Comparison of ENCODE assay signal across 9 cellular contexts in the genomic region with DNA sequence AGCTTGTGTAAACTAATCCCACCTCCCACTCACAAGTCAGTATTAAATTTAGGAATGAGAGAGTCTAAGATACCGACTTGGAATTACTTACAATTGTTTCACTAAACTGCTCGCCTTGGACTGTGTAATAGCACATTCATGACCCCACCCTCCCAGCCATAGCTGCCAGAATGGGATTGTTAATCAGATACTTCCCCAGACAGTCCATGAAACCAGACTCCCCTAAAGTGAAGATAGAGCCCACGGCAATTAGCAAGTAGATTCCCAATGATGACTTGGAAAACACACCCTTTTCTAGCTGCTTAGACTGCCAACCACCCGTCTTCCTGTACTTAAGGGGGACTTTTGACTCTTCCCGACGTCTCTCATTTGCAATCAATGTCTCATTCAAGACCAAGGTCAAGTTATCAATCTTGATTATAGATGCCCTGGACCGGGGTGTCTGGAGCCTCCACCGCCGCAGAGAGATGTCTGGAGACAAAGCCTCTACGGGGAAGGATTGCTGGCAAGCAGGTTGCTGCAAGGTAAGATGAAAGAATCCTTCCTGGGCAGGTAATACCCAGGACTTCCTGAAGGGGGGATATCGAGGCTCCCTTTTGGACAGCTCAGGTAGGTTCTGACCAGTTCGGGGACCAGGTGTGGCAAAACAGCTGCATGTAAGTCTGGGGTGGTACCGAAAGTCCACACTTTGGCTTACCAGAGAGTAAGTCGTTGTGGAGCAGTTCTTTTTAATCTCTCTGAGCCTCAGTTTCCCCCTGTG. TPM values are rescaled to one million over a fixed set of nuclear protein-coding genes. Genes with fewer than 3 reads are reported as not detected.
DNase-seq lines count a peak whose midpoint lies in the region; ATAC-seq and TF ChIP-seq lines count a peak whose summit lies in the region.
"Had no signal": no experiment of that assay in that cellular context is flagged by ENCODE, and none has a peak within 500 bp of the region (broad histone marks: within the 10 kb centered on the region; RNA-seq: fewer than 3 reads in every experiment).

No MANE protein-coding gene starts in this region.

- no peak overlapping the region for H3K14ac ChIP-seq in H9 (ENCODE audit: insufficient read depth, low read length)

- TF ChIP-seq POLR2A in right lobe of liver (IDR thresholded peaks at IDR 0.05) = no peak

- no peaks in the 10 kb centered on the region for H3K36me3 ChIP-seq in CD4-positive, alpha-beta memory T cell (ENCODE audit: insufficient read depth, low read length)
- H3K36me3 ChIP-seq in adipocyte (ENCODE audit: control insufficient read depth, insufficient read depth, low read length, severe bottlenecking) (no peaks in the 10 kb centered on the region), right lobe of liver (no peaks in the 10 kb centered on the region)
- H3K36me3 ChIP-seq: right atrium auricular region had no signal

- no peak overlapping the region for H2AFZ ChIP-seq in H9 (ENCODE audit: low read length)

- peaks cover 16 to 29% (median 23%) of the 10 kb centered on the region in 4 donors for H3K4me1 Mint-ChIP-seq in CD4-positive, alpha-beta memory T cell
- H3K4me1 Mint-ChIP-seq in H9 = peaks cover 16 to 19% of the 10 kb centered on the region in 2 experiments

- no peaks in the 10 kb centered on the region for H4K20me1 ChIP-seq in H9 (ENCODE audit: control insufficient read depth, insufficient read depth, insufficient read length)

- no CpG with 5 or more reads among the region's 14 CpGs for WGBS in H9 (ENCODE audit: extremely low coverage, insufficient read length, low lambda C conversion rate)
- 21% methylated on average over 10 of the region's 14 CpGs for WGBS in right lobe of liver (ENCODE audit: insufficient coverage, low coverage, low lambda C conversion rate, missing lambda C conversion rate)

- POLR2A ChIA-PET in CD4-positive, alpha-beta memory T cell (lab: Charles Lee; ENCODE audit: partially characterized antibody) = interaction anchor here (0.6 to 1.4 kb wide), 2 partner anchors 9 to 390 kb away, joined by 4 read pairs; no protein-coding TSS in a partner anchor

- H3K9me3 Mint-ChIP-seq in CD4-positive, alpha-beta memory T cell = no peaks in the 10 kb centered on the region
- no peaks in the 10 kb centered on the region; a peak in 1 of 5 replicates for H3K9me3 Mint-ChIP-seq in H9

- peaks cover 2 to 5% of the 10 kb centered on the region in 2 donors for H3K27me3 Mint-ChIP-seq in CD4-positive, alpha-beta memory T cell
- H3K27me3 Mint-ChIP-seq in H9 (ENCODE audit: low read depth) = peaks cover 65% of the 10 kb centered on the region

- no peak overlapping the region for H3K56ac ChIP-seq in H9 (ENCODE audit: insufficient read length, low read depth, low read length)

- no peak overlapping the region for H2AK5ac ChIP-seq in H9 (ENCODE audit: insufficient read length, low read length)

- H2BK20ac ChIP-seq in H9 (ENCODE audit: low read depth, low read length, poor library complexity, severe bottlenecking) = no peak overlapping the region

- peaks cover 17% of the 10 kb centered on the region for H3K4me1 ChIP-seq in CD4-positive, alpha-beta memory T cell (ENCODE audit: insufficient read depth, low read length)
- H3K4me1 ChIP-seq in H9 (ENCODE audit: insufficient read depth, low read length) = peaks cover 6% of the 10 kb centered on the region; the same call in 1 of the 2 replicates
- H3K4me1 ChIP-seq in adipocyte (ENCODE audit: control insufficient read depth, insufficient read depth, low read length) = peaks cover 4% of the 10 kb centered on the region
- no peaks in the 10 kb centered on the region for H3K4me1 ChIP-seq in right lobe of liver
- H3K4me1 ChIP-seq: right atrium auricular region had no signal

- CTCF ChIA-PET in CD4-positive, alpha-beta memory T cell (lab: Charles Lee; ENCODE audit: partially characterized antibody) = interaction anchor here (0.8 to 2.1 kb wide), 4 partner anchors 8 to 77 kb away, joined by 3 to 10 read pairs (median 5); no protein-coding TSS in a partner anchor

- no peak overlapping the region for H2BK120ac ChIP-seq in H9 (ENCODE audit: low read depth, low read length, poor library complexity, severe bottlenecking)

- no peak overlapping the region for H3K4me3 ChIP-seq in CD4-positive, alpha-beta memory T cell (ENCODE audit: low read length in 2 of 2)
- no peak overlapping the region for H3K4me3 ChIP-seq in adipocyte (ENCODE audit: low read length)
- H3K4me3 ChIP-seq in right lobe of liver = no peak overlapping the region
- H3K4me3 ChIP-seq: right atrium auricular region had no signal

- no peak overlapping the region for H3T11ph ChIP-seq in H9 (ENCODE audit: low read length)

- H3K4ac ChIP-seq in H9 (ENCODE audit: low read depth, low read length) = no peak overlapping the region

- TF ChIP-seq CTCF in H9 (conservative IDR thresholded peaks at IDR 0.05) (peak; percentile 71), right lobe of liver (IDR thresholded peaks at IDR 0.05) (peak in 3 of 4 donors; percentile 19 to 20 (median 19))

- intact Hi-C loops in CD4-positive, alpha-beta memory T cell (cut with micrococcal nuclease) = loop anchor here (1.0 kb wide), 1 partner anchor 9 kb away; no protein-coding TSS in a partner anchor
- intact Hi-C loops in right lobe of liver (cut with DNase I) = loop anchor here (5.0 to 10.0 kb wide), 2 partner anchors 63 to 110 kb away; no protein-coding TSS in a partner anchor

- peak overlapping the region in 2 of 7 donors; percentile 11 to 59 for H3K27ac Mint-ChIP-seq in CD4-positive, alpha-beta memory T cell
- no peak overlapping the region for H3K27ac Mint-ChIP-seq in H9

- H4K8ac ChIP-seq in H9 (replicated peaks; ENCODE audit: insufficient read length, low read depth, low read length) = no peak overlapping the region

- H3K36me3 Mint-ChIP-seq in CD4-positive, alpha-beta memory T cell = no peaks in the 10 kb centered on the region
- no peaks in the 10 kb centered on the region for H3K36me3 Mint-ChIP-seq in H9 (ENCODE audit: insufficient read depth in 1 of 3, low read depth in 3 of 3)

- H3K27me3 ChIP-seq in CD4-positive, alpha-beta memory T cell (ENCODE audit: insufficient read depth, low read length) = no peaks in the 10 kb centered on the region
- H3K27me3 ChIP-seq in H9 (ENCODE audit: insufficient read depth, low read length) (no peaks in the 10 kb centered on the region; the same call in 1 of the 2 replicates), adipocyte (replicated peaks; ENCODE audit: control insufficient read depth, insufficient read depth, low read length) (peaks cover 57% of the 10 kb centered on the region), right lobe of liver (no peaks in the 10 kb centered on the region)
- H3K27me3 ChIP-seq: right atrium auricular region had no signal

- H3K9me3 ChIP-seq in CD4-positive, alpha-beta memory T cell (ENCODE audit: control insufficient read depth in 1 of 2, low read length in 2 of 2) = no peaks in the 10 kb centered on the region
- H3K9me3 ChIP-seq in H9 (ENCODE audit: control insufficient read depth, low read depth, low read length) = no peaks in the 10 kb centered on the region
- H3K9me3 ChIP-seq in adipocyte (ENCODE audit: control insufficient read depth, low read length) = no peaks in the 10 kb centered on the region
- H3K9me3 ChIP-seq in right lobe of liver = no peaks in the 10 kb centered on the region
- H3K9me3 ChIP-seq: right atrium auricular region had no signal

- no peaks in the 10 kb centered on the region for H3K79me1 ChIP-seq in H9 (ENCODE audit: insufficient read depth, low read depth, low read length, poor library complexity, severe bottlenecking)

- peak in 3 of 5 donors; percentile 11 to 15 (median 13) for DNase-seq in CD4-positive, alpha-beta memory T cell
- peak; percentile 83 for DNase-seq in H9
- peak; percentile 37 for DNase-seq in adipocyte (ENCODE audit: low read depth)
- no peak for DNase-seq in right lobe of liver
- DNase-seq in inferior parietal cortex (ENCODE audit: extremely low spot score) = no peak
- DNase-seq in C1 segment of cervical spinal cord (lab: John Stamatoyannopoulos, UW) = no peak
- no peak for DNase-seq in middle frontal gyrus (ENCODE audit: extremely low spot score, low spot score)

- H3K4me3 Mint-ChIP-seq in CD4-positive, alpha-beta memory T cell = peak overlapping the region in 7 of 8 donors; percentile 47 to 84 (median 67)
- peak overlapping the region; percentile 39 to 66 for H3K4me3 Mint-ChIP-seq in H9

- H3K23me2 ChIP-seq in H9 (ENCODE audit: insufficient read length, low read depth, low read length, poor library complexity, severe bottlenecking) = peaks cover 2% of the 10 kb centered on the region

- no peak overlapping the region for H3K9ac ChIP-seq in H9 (ENCODE audit: extremely low read depth, insufficient read length, low read length)
- no peak overlapping the region for H3K9ac ChIP-seq in adipocyte (ENCODE audit: low read length)

- H3K79me2 ChIP-seq in H9 (ENCODE audit: insufficient read depth, low read length) = no peaks in the 10 kb centered on the region

- H3K18ac ChIP-seq in H9 (ENCODE audit: insufficient read length, low read depth, low read length) = no peak overlapping the region

- no peak overlapping the region for H3K23ac ChIP-seq in H9 (ENCODE audit: insufficient read length, low read depth, low read length)

- no peak overlapping the region for H4K5ac ChIP-seq in H9 (ENCODE audit: insufficient read length, low read depth, low read length)

- H3K4me2 ChIP-seq in H9 (ENCODE audit: insufficient read depth, insufficient read length, low read length) = peak overlapping the region; percentile 67

- ATAC-seq in right lobe of liver (peak in 3 of 4 donors; percentile 28 to 42 (median 41)), GM19395 (IDR thresholded peaks at IDR 0.05; ENCODE audit: unreplicated experiment) (no peak)

- H2BK15ac ChIP-seq in H9 (ENCODE audit: low read depth, low read length) = no peak overlapping the region

- H2BK12ac ChIP-seq in H9 (ENCODE audit: insufficient read length, low read depth, low read length) = no peak overlapping the region

- H3K27ac ChIP-seq in CD4-positive, alpha-beta memory T cell (ENCODE audit: low read depth, low read length) = no peak overlapping the region
- no peak overlapping the region for H3K27ac ChIP-seq in H9 (ENCODE audit: insufficient read length, low read depth, low read length)
- no peak overlapping the region for H3K27ac ChIP-seq in right lobe of liver
- H3K27ac ChIP-seq: right atrium auricular region had no signal

- H2BK5ac ChIP-seq in H9 (ENCODE audit: insufficient read length, low read length) = no peak overlapping the region

- no peak overlapping the region for H4K91ac ChIP-seq in H9 (ENCODE audit: insufficient read length, low read depth, low read length)

RNA-seq across cellular contexts. Expression of a gene that starts 12.6 kb away (rescaled TPM):
- total RNA-seq in CD4-positive, alpha-beta memory T cell = 10 to 100 TPM; 46.1 to 47.6 TPM
- 10 to 100 TPM in 1 of 2 donors, 1 to 10 TPM in 1; 2.1 to 26.2 TPM for polyA plus RNA-seq in CD4-positive, alpha-beta memory T cell
- 53.5 and 60.5 TPM in 2 replicates for total RNA-seq in H9 (2021)
- 10 to 100 TPM; 34.3 to 53.1 (median 40.6) TPM for total RNA-seq in right lobe of liver

Comparison
In these comparisons a context has a peak if more than half of its experiments do, and no peak if none do; other contexts are left out.
1. DNase-seq: peak in CD4-positive, alpha-beta memory T cell (3 of 5), H9 (single experiment) and adipocyte (single experiment); none in right lobe of liver (0 of 3), inferior parietal cortex (single experiment), C1 segment of cervical spinal cord (0 of 14) and middle frontal gyrus (single experiment).